ENCODE assay signal across 8 cellular contexts in genomic region chr20:1313236-1313964, GRCh38. TPM values are rescaled to one million over a fixed set of nuclear protein-coding genes. Genes with fewer than 3 reads are reported as not detected.
DNase-seq lines count a peak whose midpoint lies in the region; ATAC-seq and TF ChIP-seq lines count a peak whose summit lies in the region.

No MANE protein-coding gene starts in this region.

- intact Hi-C loops in sigmoid colon (cut with DNase I): loop anchor here (1.0 to 10.0 kb wide), 2 partner anchors 124 to 461 kb away; no protein-coding TSS in a partner anchor

- H3K4me3 ChIP-seq in sigmoid colon: peak overlapping the region in 3 of 4 donors; percentile 19 to 34 (median 32)

- TF ChIP-seq POLR2A in sigmoid colon (IDR thresholded peaks at IDR 0.05): no peak

- TF ChIP-seq EP300 in sigmoid colon (IDR thresholded peaks at IDR 0.05): no peak

- H3K36me3 ChIP-seq in sigmoid colon: no peaks in the 10 kb centered on the region

- no peak overlapping the region for H3K27ac ChIP-seq in sigmoid colon

- no peak for ATAC-seq in HG03378 (IDR thresholded peaks at IDR 0.05; ENCODE audit: unreplicated experiment)
- ATAC-seq in GM19324 (IDR thresholded peaks at IDR 0.05; ENCODE audit: low FRiP score, unreplicated experiment): no peak

- DNase-seq in EH (ENCODE audit: low read depth) (peak; percentile 73), NCI-H1092 (lab: John Stamatoyannopoulos, UW) (peak; percentile 51), T-helper 2 cell (peak; percentile 40 to 63 (median 50)), astrocyte of the hippocampus (ENCODE audit: low read depth, low spot score) (peak; percentile 87), hypothalamus (lab: John Stamatoyannopoulos, UW) (peak; percentile 11 to 83 (median 60)), sigmoid colon (peak; percentile 88)

- TF ChIP-seq CTCF in sigmoid colon (IDR thresholded peaks at IDR 0.05): peak; percentile 94 to 99 (median 95)

- H3K27me3 ChIP-seq in sigmoid colon: no peaks in the 10 kb centered on the region

- 28 to 38% methylated on average over 38 of the region's 38 CpGs for WGBS in sigmoid colon, 2 donors

- peaks cover 0 to 10% (median 8%) of the 10 kb centered on the region in 4 donors for H3K4me1 ChIP-seq in sigmoid colon

- H3K9me3 ChIP-seq in sigmoid colon: no peaks in the 10 kb centered on the region

RNA-seq across cellular contexts. Expression of gene SDCBP2, which starts 15.5 kb away (rescaled TPM):
- 1 to 10 TPM; 1.1 to 3.6 (median 1.9) TPM for total RNA-seq in sigmoid colon
- polyA plus RNA-seq in sigmoid colon: 100 to 1,000 TPM; 229 to 724 (median 339) TPM

RNA-seq across cellular contexts. Expression of gene SNPH, which starts 47.3 kb away (rescaled TPM):
- 10 to 100 TPM in 1 of 4 donors, 1 to 10 TPM in 3; 6.4 to 21.0 (median 8.9) TPM for total RNA-seq in sigmoid colon
- 1 to 10 TPM in 1 of 3 donors, under 1 TPM in 2; under 0.01 to 4.4 (median 0.23) TPM for polyA plus RNA-seq in sigmoid colon
